In genomic region chr13:44058067-44058466, GRCh38 we compare ENCODE assay signal across 16 cellular contexts.
DNase-seq lines count a peak whose midpoint lies in the region; ATAC-seq and TF ChIP-seq lines count a peak whose summit lies in the region.
"Had no signal": no experiment of that assay in that cellular context is flagged by ENCODE, and none has a peak within 500 bp of the region (broad histone marks: within the 10 kb centered on the region; RNA-seq: fewer than 3 reads in every experiment).

No MANE protein-coding gene starts in this region.

- H3K79me1 ChIP-seq in IMR-90 (ENCODE audit: low read depth in 1 of 2, low read length in 2 of 2) (no peaks in the 10 kb centered on the region), mesenchymal stem cell (replicated peaks; ENCODE audit: low read length, poor library complexity, severe bottlenecking) (no peaks in the 10 kb centered on the region)

- H3K4me2 ChIP-seq in IMR-90 (ENCODE audit: low read depth, low read length) (no peak overlapping the region), mesenchymal stem cell (ENCODE audit: low read length, poor library complexity, severe bottlenecking) (no peak overlapping the region)

- H2BK120ac ChIP-seq in IMR-90 (ENCODE audit: low read depth, low read length): no peak overlapping the region
- H2BK120ac ChIP-seq in mesenchymal stem cell (ENCODE audit: low read depth, low read length): no peak overlapping the region

- no peaks in the 10 kb centered on the region for H3K9me1 ChIP-seq in IMR-90 (ENCODE audit: insufficient read depth, low read length)

- H2BK5ac ChIP-seq in IMR-90 (ENCODE audit: low read depth, low read length, poor library complexity, severe bottlenecking) (no peak overlapping the region), mesenchymal stem cell (ENCODE audit: low read depth, low read length, poor library complexity, severe bottlenecking) (no peak overlapping the region)

- H3K9ac ChIP-seq in IMR-90 (ENCODE audit: low read depth, low read length) (no peak overlapping the region), mesenchymal stem cell (ENCODE audit: low read length) (no peak overlapping the region)

- no peak overlapping the region for H2BK15ac ChIP-seq in IMR-90 (ENCODE audit: low read depth, low read length)
- no peak overlapping the region for H2BK15ac ChIP-seq in mesenchymal stem cell (ENCODE audit: low read depth, poor library complexity, severe bottlenecking)

- no peak overlapping the region for H4K5ac ChIP-seq in IMR-90 (ENCODE audit: low read depth, low read length)

- H3K4me1 ChIP-seq in IMR-90 (ENCODE audit: control insufficient read depth, insufficient read depth, low read length) (peaks cover 6% of the 10 kb centered on the region), ascending aorta (peaks cover 0 to 12% of the 10 kb centered on the region in 2 donors), mesenchymal stem cell (ENCODE audit: control insufficient read depth, insufficient read depth, low read depth, low read length) (peaks cover 2% of the 10 kb centered on the region)
- H3K4me1 ChIP-seq in CD8-positive, alpha-beta T cell (ENCODE audit: insufficient read depth, low read length): no peaks in the 10 kb centered on the region

- no peaks in the 10 kb centered on the region for H4K20me1 ChIP-seq in IMR-90 (ENCODE audit: insufficient read depth, low read length)

- WGBS in IMR-90 (ENCODE audit: extremely low coverage in 2 of 2, insufficient read length in 1 of 2), 2 experiments: no CpG with 5 or more reads among the region's 4 CpGs
- WGBS in mesenchymal stem cell: 96% methylated on average over 4 of the region's 4 CpGs

- in situ Hi-C loops in IMR-90 (cut with MboI; ENCODE audit: low sequenced_read_pairs): no loop called here

- H3K14ac ChIP-seq in IMR-90 (replicated peaks; ENCODE audit: low read depth, low read length) (no peak overlapping the region), mesenchymal stem cell (ENCODE audit: low read length in 2 of 2) (no peak overlapping the region)

- peak overlapping the region; percentile 49 for H3K27ac Mint-ChIP-seq in chondrocyte (ENCODE audit: unreplicated experiment)
- no peak overlapping the region for H3K27ac Mint-ChIP-seq in CD8-positive, alpha-beta T cell
- H3K27ac Mint-ChIP-seq in effector memory CD8-positive, alpha-beta T cell: no peak overlapping the region
- H3K27ac Mint-ChIP-seq: CD4-positive, alpha-beta T cell; H9 had no signal

- ATAC-seq in IMR-90 (ENCODE audit: low read depth): no peak
- ATAC-seq in CD8-positive, alpha-beta T cell: no peak
- no peak for ATAC-seq in activated CD4-positive, CD25-positive, alpha-beta regulatory T cell treated with anti-CD3 and anti-CD28 coated beads, Interleukin-2, amount 50 U/mL, for 24 hours
- no peak for ATAC-seq in effector memory CD8-positive, alpha-beta T cell (replicated peaks)

- dilution Hi-C loops in IMR-90 (cut with HindIII; ENCODE audit: low sequenced_read_pairs, unreplicated experiment): no loop called here

- H3K36me3 Mint-ChIP-seq in chondrocyte (ENCODE audit: low read depth): no peaks in the 10 kb centered on the region
- H3K36me3 Mint-ChIP-seq in CD8-positive, alpha-beta T cell: no peaks in the 10 kb centered on the region
- no peaks in the 10 kb centered on the region for H3K36me3 Mint-ChIP-seq in effector memory CD8-positive, alpha-beta T cell (ENCODE audit: insufficient read depth)

- H3K56ac ChIP-seq in IMR-90 (ENCODE audit: extremely low read depth, insufficient read depth, low read length): no peak overlapping the region

- no peaks in the 10 kb centered on the region for H3K27me3 Mint-ChIP-seq in chondrocyte (ENCODE audit: low read depth)
- H3K27me3 Mint-ChIP-seq in CD8-positive, alpha-beta T cell (ENCODE audit: low read depth): peaks cover 4% of the 10 kb centered on the region
- H3K27me3 Mint-ChIP-seq in effector memory CD8-positive, alpha-beta T cell: peaks cover 29 to 60% of the 10 kb centered on the region in 2 donors

- H2AK9ac ChIP-seq in IMR-90 (replicated peaks; ENCODE audit: low read depth, low read length, poor library complexity): no peak overlapping the region

- H3K18ac ChIP-seq in IMR-90 (ENCODE audit: low read depth, low read length) (no peak overlapping the region), mesenchymal stem cell (ENCODE audit: low read depth in 1 of 2, low read length in 2 of 2) (no peak overlapping the region)

- no peak overlapping the region for H3K23ac ChIP-seq in IMR-90 (ENCODE audit: low read depth, low read length)
- no peak overlapping the region for H3K23ac ChIP-seq in mesenchymal stem cell (ENCODE audit: low read length in 2 of 2)

- H3K9me3 Mint-ChIP-seq in chondrocyte (ENCODE audit: low read depth): no peaks in the 10 kb centered on the region
- no peaks in the 10 kb centered on the region for H3K9me3 Mint-ChIP-seq in CD8-positive, alpha-beta T cell
- H3K9me3 Mint-ChIP-seq in effector memory CD8-positive, alpha-beta T cell: no peaks in the 10 kb centered on the region
- H3K9me3 Mint-ChIP-seq: CD4-positive, alpha-beta T cell; H9 had no signal

- H2BK20ac ChIP-seq in IMR-90 (ENCODE audit: low read depth, low read length): no peak overlapping the region

- H3K36me3 ChIP-seq in IMR-90 (ENCODE audit: control insufficient read depth, insufficient read depth, low read length) (no peaks in the 10 kb centered on the region), ascending aorta (no peaks in the 10 kb centered on the region), mesenchymal stem cell (ENCODE audit: control insufficient read depth in 1 of 2, insufficient read depth in 2 of 2, low read depth in 1 of 2, low read length in 2 of 2) (no peaks in the 10 kb centered on the region)
- no peaks in the 10 kb centered on the region for H3K36me3 ChIP-seq in CD8-positive, alpha-beta T cell (ENCODE audit: insufficient read depth, low read length)

- peaks cover 46% of the 10 kb centered on the region for H3K4me1 Mint-ChIP-seq in chondrocyte (ENCODE audit: low read depth)
- no peaks in the 10 kb centered on the region for H3K4me1 Mint-ChIP-seq in CD8-positive, alpha-beta T cell (ENCODE audit: low read depth)
- H3K4me1 Mint-ChIP-seq in effector memory CD8-positive, alpha-beta T cell (ENCODE audit: low read depth in 2 of 2): peaks cover 3 to 9% of the 10 kb centered on the region in 2 donors

- H4K8ac ChIP-seq in IMR-90 (ENCODE audit: low read depth in 2 of 2, low read length in 2 of 2) (no peak overlapping the region), mesenchymal stem cell (ENCODE audit: low read length) (no peak overlapping the region)

- no peak for DNase-seq in IMR-90
- DNase-seq in ascending aorta (ENCODE audit: low spot score in 2 of 2): no peak
- DNase-seq in chondrocyte (ENCODE audit: low spot score): no peak
- no peak for DNase-seq in mesenchymal stem cell
- no peak for DNase-seq in DMS53 (lab: John Stamatoyannopoulos, UW)
- no peak for DNase-seq in CD8-positive, alpha-beta T cell
- no peak for DNase-seq in effector memory CD8-positive, alpha-beta T cell
- DNase-seq: AML-193; CD4-positive, alpha-beta T cell; DMS153; DMS79 treated with DMSO at 0.1 percent for 48 hours; GF-D8; GOT3; H9 had no signal

- H2BK12ac ChIP-seq in mesenchymal stem cell (ENCODE audit: low read length in 2 of 2): no peak overlapping the region

- intact Hi-C loops in IMR-90 (cut with micrococcal nuclease): loop anchor here (10.0 kb wide), 1 partner anchor 177 kb away; no protein-coding TSS in a partner anchor
- intact Hi-C loops in ascending aorta (cut with DNase I): no loop called here
- intact Hi-C loops in CD8-positive, alpha-beta T cell (cut with DNase I, micrococcal nuclease): loop anchor here in 1 of 2 experiments (10.0 kb wide), 1 partner anchor 137 kb away; no protein-coding TSS in a partner anchor

- no peak overlapping the region for H3K4me3 Mint-ChIP-seq in chondrocyte (ENCODE audit: unreplicated experiment)
- H3K4me3 Mint-ChIP-seq in CD8-positive, alpha-beta T cell: no peak overlapping the region
- no peak overlapping the region for H3K4me3 Mint-ChIP-seq in effector memory CD8-positive, alpha-beta T cell
- H3K4me3 Mint-ChIP-seq: CD4-positive, alpha-beta T cell; H9 had no signal

- no peak overlapping the region for H2AFZ ChIP-seq in IMR-90 (replicated peaks; ENCODE audit: low read length, poor library complexity)
- H2AFZ ChIP-seq in mesenchymal stem cell (ENCODE audit: low read depth, low read length): no peak overlapping the region

- no peak for TF ChIP-seq CTCF in IMR-90 (conservative IDR thresholded peaks at IDR 0.05; ENCODE audit: low read depth, low read length)
- TF ChIP-seq CTCF in ascending aorta (IDR thresholded peaks at IDR 0.05): no peak
- no peak for TF ChIP-seq CTCF in chondrocyte (IDR thresholded peaks at IDR 0.05)
- no peak for TF ChIP-seq CTCF in CD8-positive, alpha-beta T cell (IDR thresholded peaks at IDR 0.05)

- H3K27me3 ChIP-seq in IMR-90 (ENCODE audit: control insufficient read depth, insufficient read depth, low read length): peaks cover 4% of the 10 kb centered on the region; the same call in 1 of the 2 replicates
- no peaks in the 10 kb centered on the region for H3K27me3 ChIP-seq in ascending aorta
- H3K27me3 ChIP-seq in mesenchymal stem cell (ENCODE audit: control insufficient read depth in 1 of 2, insufficient read depth in 1 of 2, low read length in 2 of 2): peaks cover 0 to 21% of the 10 kb centered on the region in 2 experiments
- H3K27me3 ChIP-seq in CD8-positive, alpha-beta T cell (ENCODE audit: insufficient read depth, low read length): no peaks in the 10 kb centered on the region

- H2AK5ac ChIP-seq in IMR-90 (ENCODE audit: low read depth, low read length) (no peak overlapping the region), mesenchymal stem cell (ENCODE audit: low read length, severe bottlenecking) (peak overlapping the region; percentile 92)

- BruUV-seq in IMR-90 (replicated peaks; lab: Mats Ljungman, UMichigan): no TSS peak

- H3K4me3 ChIP-seq in IMR-90 (ENCODE audit: insufficient read depth, low read depth, low read length) (no peak overlapping the region), ascending aorta (no peak overlapping the region), mesenchymal stem cell (ENCODE audit: insufficient read depth in 1 of 2, low read depth in 1 of 2, low read length in 2 of 2) (no peak overlapping the region)
- H3K4me3 ChIP-seq in CD8-positive, alpha-beta T cell (ENCODE audit: low read depth, low read length): no peak overlapping the region

- TF ChIP-seq POLR2A in IMR-90 (IDR thresholded peaks at IDR 0.05; ENCODE audit: low read depth, low read length): no peak

- TF ChIP-seq RAD21 in IMR-90 (IDR thresholded peaks at IDR 0.05; ENCODE audit: low read length): no peak

- H3K27ac ChIP-seq in IMR-90 (ENCODE audit: insufficient read depth, low read length): no peak overlapping the region
- H3K27ac ChIP-seq in ascending aorta: peak overlapping the region; percentile 14 to 62
- H3K27ac ChIP-seq in mesenchymal stem cell (ENCODE audit: low read length, poor library complexity, severe bottlenecking): no peak overlapping the region
- no peak overlapping the region for H3K27ac ChIP-seq in CD8-positive, alpha-beta T cell (ENCODE audit: low read depth, low read length)
- H3K27ac ChIP-seq: C4-2B had no signal

- CTCF ChIA-PET in IMR-90 (lab: Yijun Ruan, JAX): no interaction called here
- CTCF ChIA-PET in CD8-positive, alpha-beta T cell (lab: Charles Lee): no interaction called here

- H3K4ac ChIP-seq in IMR-90 (ENCODE audit: low read depth, low read length) (no peak overlapping the region), mesenchymal stem cell (ENCODE audit: low read depth in 1 of 2, low read length in 2 of 2) (no peak overlapping the region)

- H3K9me3 ChIP-seq in IMR-90 (ENCODE audit: control insufficient read depth, insufficient read depth, low read length): no peaks in the 10 kb centered on the region
- H3K9me3 ChIP-seq in ascending aorta: no peaks in the 10 kb centered on the region
- H3K9me3 ChIP-seq in mesenchymal stem cell (ENCODE audit: control insufficient read depth, low read length): no peaks in the 10 kb centered on the region
- H3K9me3 ChIP-seq in CD8-positive, alpha-beta T cell (ENCODE audit: low read length): no peaks in the 10 kb centered on the region

- POLR2A ChIA-PET in IMR-90 (lab: Charles Lee; ENCODE audit: unreplicated experiment): no interaction called here
- POLR2A ChIA-PET in CD8-positive, alpha-beta T cell (lab: Charles Lee): no interaction called here

- H4K91ac ChIP-seq in IMR-90 (ENCODE audit: insufficient read depth, low read depth, low read length) (no peak overlapping the region), mesenchymal stem cell (ENCODE audit: low read length) (no peak overlapping the region)

Comparison
In these comparisons a context has a peak if more than half of its experiments do, and no peak if none do; other contexts are left out.
1. H3K27ac ChIP-seq: peak in ascending aorta (2 of 2); none in IMR-90 (single experiment), mesenchymal stem cell (single experiment) and CD8-positive, alpha-beta T cell (single experiment).